ENCODE assay signal across 30 cellular contexts in the genomic region with DNA sequence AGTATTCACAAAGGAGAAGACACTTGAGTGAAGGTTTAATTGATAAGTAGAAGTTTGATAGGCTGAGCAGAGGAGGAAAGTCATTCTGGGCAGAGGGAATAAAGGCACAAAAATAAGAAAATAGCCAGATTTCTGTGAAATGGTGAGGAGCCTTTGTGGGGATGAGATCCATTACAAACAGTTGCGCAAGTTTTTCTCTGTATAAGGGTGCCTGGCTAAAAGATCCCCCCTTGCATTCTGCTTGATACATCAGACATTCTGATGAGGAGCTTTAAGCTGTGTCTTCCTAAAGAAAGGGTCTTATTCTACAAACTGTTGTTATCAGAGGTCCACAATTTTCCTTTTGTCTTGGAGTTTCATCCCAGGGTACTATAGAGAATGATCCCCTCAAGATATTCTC.
"Had no signal": no experiment of that assay in that cellular context is flagged by ENCODE, and none has a peak within 500 bp of the region (broad histone marks: within the 10 kb centered on the region; RNA-seq: fewer than 3 reads in every experiment).

No MANE protein-coding gene starts in this region.

- H3K27me3 Mint-ChIP-seq: dendritic cell treated with granulocyte-macrophage colony-stimulating factor and Interleukin-4, amounts not matched to agents 40 ng/mL and 50 ng/mL, for 4 days; effector memory CD8-positive, alpha-beta T cell had no signal

- H3K9me3 Mint-ChIP-seq: dendritic cell treated with granulocyte-macrophage colony-stimulating factor and Interleukin-4, amounts not matched to agents 40 ng/mL and 50 ng/mL, for 4 days; endodermal cell had no signal

- FAIRE-seq: colon, endometrium, endothelial cell of umbilical vein, frontal cortex had no signal

- H3K9me3 ChIP-seq: colonic mucosa, esophagus muscularis mucosa, esophagus squamous epithelium, gastrocnemius medialis, gastroesophageal sphincter, heart left ventricle, heart right ventricle had no signal

- H2AFZ ChIP-seq: hepatocyte had no signal

- H3K36me3 ChIP-seq: colonic mucosa, esophagus muscularis mucosa, esophagus squamous epithelium, gastrocnemius medialis, gastroesophageal sphincter, heart left ventricle, heart right ventricle had no signal

- H3K27me3 ChIP-seq: colonic mucosa, esophagus muscularis mucosa, esophagus squamous epithelium, foreskin keratinocyte, gastrocnemius medialis, gastroesophageal sphincter, hepatocyte had no signal

- H3K4me3 Mint-ChIP-seq: dendritic cell treated with granulocyte-macrophage colony-stimulating factor and Interleukin-4, amounts not matched to agents 40 ng/mL and 50 ng/mL, for 4 days; effector memory CD8-positive, alpha-beta T cell; endodermal cell had no signal

- H3K4me1 Mint-ChIP-seq: endodermal cell had no signal

- H3K4me1 ChIP-seq: colonic mucosa, esophagus muscularis mucosa, esophagus squamous epithelium, foreskin keratinocyte, gastrocnemius medialis, gastroesophageal sphincter, heart left ventricle, heart right ventricle had no signal

- H3K4me3 ChIP-seq: colonic mucosa, coronary artery, dorsolateral prefrontal cortex, esophagus muscularis mucosa, esophagus squamous epithelium, gastrocnemius medialis, gastroesophageal sphincter, heart left ventricle, heart right ventricle, hepatocyte had no signal

- ATAC-seq: effector memory CD8-positive, alpha-beta T cell; esophagus mucosa; foreskin keratinocyte; gastrocnemius medialis; gastroesophageal sphincter; heart left ventricle; heart right ventricle had no signal

- H3K4me2 ChIP-seq: hepatocyte had no signal

- H3K27ac Mint-ChIP-seq: dendritic cell treated with granulocyte-macrophage colony-stimulating factor and Interleukin-4, amounts not matched to agents 40 ng/mL and 50 ng/mL, for 4 days; effector memory CD8-positive, alpha-beta T cell; endodermal cell had no signal

- DNase-seq: colonic mucosa; cortex of kidney; dermis blood vessel endothelial cell; dorsolateral prefrontal cortex; effector CD4-positive, alpha-beta T cell; effector CD8-positive, alpha-beta T cell; effector memory CD4-positive, alpha-beta T cell; effector memory CD8-positive, alpha-beta T cell; endodermal cell; erythroblast; esophagus squamous epithelium; foreskin fibroblast; foreskin keratinocyte; foreskin melanocyte; gastrocnemius medialis; glutamatergic neuron; head of caudate nucleus; heart left ventricle; heart right ventricle had no signal

- H3K27ac ChIP-seq: colonic mucosa, coronary artery, dorsolateral prefrontal cortex, epithelial cell of prostate, esophagus muscularis mucosa, esophagus squamous epithelium, foreskin keratinocyte, gastrocnemius medialis, gastroesophageal sphincter, heart left ventricle, heart right ventricle, hepatocyte had no signal
